ENCODE assay signal across 29 cellular contexts in genomic region chr22:19118601-19118880, GRCh38. TPM values are rescaled to one million over a fixed set of nuclear protein-coding genes. Genes with fewer than 3 reads are reported as not detected.
A peak's percentile ranks its signal among the peaks of the same experiment; 100 is the strongest.
DNase-seq lines count a peak whose midpoint lies in the region; ATAC-seq and TF ChIP-seq lines count a peak whose summit lies in the region.
"Had no signal": no experiment of that assay in that cellular context is flagged by ENCODE, and none has a peak within 500 bp of the region (broad histone marks: within the 10 kb centered on the region; RNA-seq: fewer than 3 reads in every experiment).

No MANE protein-coding gene starts in this region.

- no peak for DNase-seq in activated T-cell treated with anti-CD3 and anti-CD28 coated beads, Interleukin-2, amount 50 U/mL, for 24 hours
- DNase-seq in activated T-cell treated with anti-CD3 and anti-CD28 coated beads, Interleukin-2, amount 50 U/mL, for 1 hour: no peak
- DNase-seq in Karpas-422 (no peak), osteoblast (ENCODE audit: insufficient read length, low spot score, missing footprints) (peak; percentile 48), Kasumi-1 (lab: John Stamatoyannopoulos, UW) (no peak), dedifferentiated amniotic fluid mesenchymal stem cell (ENCODE audit: extremely low spot score) (no peak)
- DNase-seq: activated CD4-positive, CD25-positive, alpha-beta regulatory T cell; activated T-cell treated with anti-CD3 and anti-CD28 coated beads, Interleukin-2, amount 50 U/mL, for 72 hours; cortex of kidney; DMS153; left ventricle myocardium superior; mucosa of descending colon; NCI-H1048; NCI-H1930; NCI-H226; ovary; right cardiac atrium; T1000 had no signal

- H3K4me1 Mint-ChIP-seq in activated T-cell treated with anti-CD3 and anti-CD28 coated beads, Interleukin-2, amount 50 U/mL, for 24 hours (ENCODE audit: low read depth): peaks cover 76% of the 10 kb centered on the region
- peaks cover 81% of the 10 kb centered on the region for H3K4me1 Mint-ChIP-seq in brain

- H3K9me3 ChIP-seq in Karpas-422 (ENCODE audit: low read length): no peaks in the 10 kb centered on the region
- H3K9me3 ChIP-seq in osteoblast (ENCODE audit: low read depth, low read length): no peaks in the 10 kb centered on the region
- H3K9me3 ChIP-seq: A549, breast epithelium, mucosa of descending colon, ovary, Peyer's patch, vagina had no signal

- H3K9me2 ChIP-seq in Karpas-422 (replicated peaks; ENCODE audit: insufficient read depth, low read length): no peaks in the 10 kb centered on the region

- H3K27me3 ChIP-seq in Karpas-422 (ENCODE audit: low read length): no peaks in the 10 kb centered on the region
- H3K27me3 ChIP-seq in osteoblast (ENCODE audit: insufficient read depth, low read length): no peaks in the 10 kb centered on the region
- H3K27me3 ChIP-seq: breast epithelium, ovary, Peyer's patch, vagina had no signal

- H3K4me2 ChIP-seq in Karpas-422 (ENCODE audit: low read depth, low read length, poor library complexity, severe bottlenecking): peak overlapping the region; percentile 89
- H3K4me2 ChIP-seq in osteoblast (ENCODE audit: insufficient read depth, low read length): no peak overlapping the region
- H3K4me2 ChIP-seq: A549, GM23338 had no signal

- no peak overlapping the region for H3K4me3 Mint-ChIP-seq in activated T-cell treated with anti-CD3 and anti-CD28 coated beads, Interleukin-2, amount 50 U/mL, for 24 hours
- peak overlapping the region in 4 of 5 experiments; percentile 24 to 95 (median 56) for H3K4me3 Mint-ChIP-seq in brain
- H3K4me3 Mint-ChIP-seq: GM23338 had no signal

- peaks cover 40% of the 10 kb centered on the region for H3K36me3 Mint-ChIP-seq in activated T-cell treated with anti-CD3 and anti-CD28 coated beads, Interleukin-2, amount 50 U/mL, for 24 hours (ENCODE audit: low read depth)
- no peaks in the 10 kb centered on the region for H3K36me3 Mint-ChIP-seq in brain

- no peak for TF ChIP-seq CTCF in brain (conservative IDR thresholded peaks at IDR 0.05)
- no peak for TF ChIP-seq CTCF in osteoblast (IDR thresholded peaks at IDR 0.05; ENCODE audit: extremely low read depth, low read depth, low read length)

- H3K36me3 ChIP-seq in Karpas-422 (ENCODE audit: insufficient read depth, low read length) (no peaks in the 10 kb centered on the region), osteoblast (ENCODE audit: insufficient read depth, low read length) (no peaks in the 10 kb centered on the region)
- H3K36me3 ChIP-seq: breast epithelium, ovary, Peyer's patch, vagina had no signal

- ATAC-seq in esophagus mucosa: no peak
- ATAC-seq: A549; activated T-cell treated with anti-CD3 and anti-CD28 coated beads, Interleukin-2, amount 50 U/mL, for 72 hours; GM23338; left ventricle myocardium superior; mucosa of descending colon; right cardiac atrium had no signal

- H3K9me3 Mint-ChIP-seq in activated T-cell treated with anti-CD3 and anti-CD28 coated beads, Interleukin-2, amount 50 U/mL, for 24 hours: no peaks in the 10 kb centered on the region
- H3K9me3 Mint-ChIP-seq in brain: no peaks in the 10 kb centered on the region
- H3K9me3 Mint-ChIP-seq: activated T-cell treated with anti-CD3 and anti-CD28 coated beads, Interleukin-2, amount 50 U/mL, for 72 hours; GM23338 had no signal

- H3K4me1 ChIP-seq in Karpas-422 (ENCODE audit: low read length): peaks cover 71% of the 10 kb centered on the region
- H3K4me1 ChIP-seq in osteoblast (ENCODE audit: insufficient read depth, low read length): peaks cover 16% of the 10 kb centered on the region

- peak overlapping the region; percentile 93 for H3K9ac ChIP-seq in Karpas-422 (ENCODE audit: low read length)

- H3K27ac ChIP-seq in Karpas-422 (ENCODE audit: low read length) (peak overlapping the region; percentile 78), osteoblast (ENCODE audit: low read depth, low read length) (no peak overlapping the region)
- H3K27ac ChIP-seq: A549, ovary, Peyer's patch, vagina had no signal

- H3K79me2 ChIP-seq in Karpas-422 (ENCODE audit: low read length) (peaks cover 85% of the 10 kb centered on the region), osteoblast (ENCODE audit: insufficient read depth, low read length) (peaks cover 82% of the 10 kb centered on the region)

- peaks cover 70% of the 10 kb centered on the region for H4K20me1 ChIP-seq in Karpas-422 (ENCODE audit: insufficient read depth, low read depth, low read length)
- H4K20me1 ChIP-seq in osteoblast (ENCODE audit: insufficient read depth, low read length): peaks cover 75% of the 10 kb centered on the region

- peak overlapping the region; percentile 87; the same call in 1 of the 2 replicates for H3K4me3 ChIP-seq in Karpas-422 (ENCODE audit: low read length)
- H3K4me3 ChIP-seq in osteoblast (ENCODE audit: insufficient read depth, low read length): no peak overlapping the region
- H3K4me3 ChIP-seq: A549, GM23338, mucosa of descending colon, ovary, Peyer's patch, vagina had no signal

- peak overlapping the region; percentile 45 for H3K27ac Mint-ChIP-seq in activated T-cell treated with anti-CD3 and anti-CD28 coated beads, Interleukin-2, amount 50 U/mL, for 24 hours
- peak overlapping the region in 1 of 5 experiments; percentile 20 for H3K27ac Mint-ChIP-seq in brain
- H3K27ac Mint-ChIP-seq: activated T-cell treated with anti-CD3 and anti-CD28 coated beads, Interleukin-2, amount 50 U/mL, for 72 hours; GM23338 had no signal

- no peaks in the 10 kb centered on the region for H3K27me3 Mint-ChIP-seq in activated T-cell treated with anti-CD3 and anti-CD28 coated beads, Interleukin-2, amount 50 U/mL, for 24 hours
- H3K27me3 Mint-ChIP-seq in brain: peaks cover 5% of the 10 kb centered on the region

- H2AFZ ChIP-seq in Karpas-422 (ENCODE audit: low read length) (no peak overlapping the region), osteoblast (ENCODE audit: low read length) (no peak overlapping the region)
- H2AFZ ChIP-seq: GM23338 had no signal

RNA-seq across cellular contexts. Expression of gene DGCR2, which starts 3.7 kb away (rescaled TPM):
- 18.6 and 31.1 TPM in 2 replicates for total RNA-seq in Karpas-422 (2014; rRNA removed; shearing (Covaris generic); ENCODE audit: low replicate concordance)
- polyA plus RNA-seq in brain (ENCODE audit: insufficient read depth, low read depth, low replicate concordance): 67.4 TPM
- total RNA-seq in osteoblast: 40.7 and 43.4 TPM in 2 replicates
- 46.6 TPM for total RNA-seq in esophagus mucosa

RNA-seq across cellular contexts. Expression of gene TSSK2, which starts 12.6 kb away (rescaled TPM):
- not detected in 2 replicates for total RNA-seq in Karpas-422 (2014; rRNA removed; shearing (Covaris generic); ENCODE audit: low replicate concordance)
- not detected for polyA plus RNA-seq in brain (ENCODE audit: insufficient read depth, low read depth, low replicate concordance)
- total RNA-seq in osteoblast (not detected in 2 replicates), esophagus mucosa (not detected)
- total RNA-seq: activated T-cell treated with anti-CD3 and anti-CD28 coated beads, Interleukin-2, amount 50 U/mL, for 72 hours; breast epithelium; endothelial cell of umbilical vein; fibroblast of villous mesenchyme; GM23338; IMR-90; left ventricle myocardium superior; mucosa of descending colon; ovary; right cardiac atrium; vagina had no signal
- polyA plus RNA-seq: A549, BJ, endothelial cell of umbilical vein, GM23338, IMR-90 had no signal

RNA-seq across cellular contexts. Expression of gene ESS2, which starts 25.9 kb away (rescaled TPM):
- total RNA-seq in Karpas-422 (2014; rRNA removed; shearing (Covaris generic); ENCODE audit: low replicate concordance): 3.5 and 7.8 TPM in 2 replicates
- 30.4 TPM for polyA plus RNA-seq in brain (ENCODE audit: insufficient read depth, low read depth, low replicate concordance)
- total RNA-seq in osteoblast (19.4 and 22.1 TPM in 2 replicates), esophagus mucosa (9.9 TPM)

RNA-seq across cellular contexts. Expression of gene GSC2, which starts 31.6 kb away (rescaled TPM):
- total RNA-seq in Karpas-422 (2014; rRNA removed; shearing (Covaris generic); ENCODE audit: low replicate concordance): not detected in 2 replicates
- not detected for polyA plus RNA-seq in brain (ENCODE audit: insufficient read depth, low read depth, low replicate concordance)
- total RNA-seq in osteoblast (not detected in 2 replicates), esophagus mucosa (not detected)
- total RNA-seq: activated T-cell treated with anti-CD3 and anti-CD28 coated beads, Interleukin-2, amount 50 U/mL, for 72 hours; breast epithelium; endothelial cell of umbilical vein; fibroblast of villous mesenchyme; GM23338; IMR-90; left ventricle myocardium superior; mucosa of descending colon; ovary; Peyer's patch; right cardiac atrium; vagina had no signal
- polyA plus RNA-seq: A549, BJ, endothelial cell of umbilical vein, GM23338, IMR-90, ovary, right cardiac atrium had no signal

RNA-seq across cellular contexts. Expression of gene SLC25A1, which starts 60.0 kb away (rescaled TPM):
- 163 and 270 TPM in 2 replicates for total RNA-seq in Karpas-422 (2014; rRNA removed; shearing (Covaris generic); ENCODE audit: low replicate concordance)
- polyA plus RNA-seq in brain (ENCODE audit: insufficient read depth, low read depth, low replicate concordance): 64.3 TPM
- total RNA-seq in osteoblast: 63.7 and 69.2 TPM in 2 replicates
- total RNA-seq in esophagus mucosa: 78.5 TPM
